Comparison of ENCODE assay signal across 8 cellular contexts in genomic region chr6:41503841-41504525, GRCh38. TPM values are rescaled to one million over a fixed set of nuclear protein-coding genes. Genes with fewer than 3 reads are reported as not detected.
DNase-seq lines count a peak whose midpoint lies in the region; ATAC-seq and TF ChIP-seq lines count a peak whose summit lies in the region.

No MANE protein-coding gene starts in this region.

- peak overlapping the region; percentile 53 for H3K27ac Mint-ChIP-seq in T-helper 17 cell

- TF ChIP-seq CTCF in cardiac muscle cell (IDR thresholded peaks at IDR 0.05; ENCODE audit: low read depth, low read length) (no peak), psoas muscle (IDR thresholded peaks at IDR 0.05) (no peak)

- intact Hi-C loops in Right ventricle myocardium inferior (cut with DNase I), result loop anchor here (5.0 kb wide), 2 partner anchors 43 to 58 kb away; partner anchors contain the start of gene FOXP4
- intact Hi-C loops in cardiac septum (cut with DNase I), result loop anchor here (2.0 to 10.0 kb wide), 2 partner anchors 49 to 79 kb away; no protein-coding TSS in a partner anchor
- intact Hi-C loops in psoas muscle (cut with DNase I), result no loop called here

- H3K36me3 ChIP-seq in cardiac muscle cell (no peaks in the 10 kb centered on the region), psoas muscle (ENCODE audit: insufficient read depth in 1 of 2, low read depth in 1 of 2) (no peaks in the 10 kb centered on the region)

- DNase-seq in Right ventricle myocardium inferior (ENCODE audit: missing footprints) (no peak), cardiac septum (ENCODE audit: low spot score) (no peak), T-helper 17 cell (no peak), cardiac muscle cell (ENCODE audit: low read depth in 1 of 2, low spot score in 1 of 2) (peak in 1 of 2 donors; percentile 80), psoas muscle (peak in 1 of 2 donors; percentile 25), NCI-H446 treated with DMSO at 0.1 percent for 48 hours (lab: John Stamatoyannopoulos, UW) (no peak)

- H3K27me3 ChIP-seq in cardiac muscle cell, result peaks cover 32% of the 10 kb centered on the region
- peaks cover 0 to 27% (median 5%) of the 10 kb centered on the region in 3 donors for H3K27me3 ChIP-seq in psoas muscle (ENCODE audit: insufficient read depth in 3 of 3, low read length in 2 of 3)

- ATAC-seq in Right ventricle myocardium inferior (peak; percentile 38), T-helper 17 cell (no peak), psoas muscle (peak in 3 of 4 donors; percentile 43 to 72 (median 66)), esophagus mucosa (no peak), HG03439 (IDR thresholded peaks at IDR 0.05; ENCODE audit: unreplicated experiment) (no peak)

- H3K4me3 ChIP-seq in cardiac muscle cell (peak overlapping the region; percentile 16), psoas muscle (peak overlapping the region; percentile 60)

- H3K4me1 Mint-ChIP-seq in T-helper 17 cell, result peaks cover 12% of the 10 kb centered on the region

- H3K36me3 Mint-ChIP-seq in T-helper 17 cell (ENCODE audit: low read depth), result peaks cover 6% of the 10 kb centered on the region

- H3K27ac ChIP-seq in cardiac muscle cell (no peak overlapping the region), psoas muscle (peak overlapping the region; percentile 27)

- H3K4me1 ChIP-seq in cardiac muscle cell (ENCODE audit: low read depth) (no peaks in the 10 kb centered on the region), psoas muscle (peaks cover 17% of the 10 kb centered on the region)

- H3K4me3 Mint-ChIP-seq in T-helper 17 cell, result peak overlapping the region; percentile 90

- H3K9me3 ChIP-seq in T-helper 17 cell (ENCODE audit: control insufficient read depth, low read length, poor library complexity, severe bottlenecking) (no peaks in the 10 kb centered on the region), cardiac muscle cell (ENCODE audit: low read depth) (no peaks in the 10 kb centered on the region), psoas muscle (no peaks in the 10 kb centered on the region)

- peaks cover 67% of the 10 kb centered on the region for H3K27me3 Mint-ChIP-seq in T-helper 17 cell

- WGBS in psoas muscle, 3 donors, result 3 to 5% (median 4%) methylated on average over 54 to 55 of the region's 55 CpGs

RNA-seq across cellular contexts. Expression of gene FOXP4, which starts 42.2 kb away (rescaled TPM):
- total RNA-seq in Right ventricle myocardium inferior (13.9 TPM), cardiac septum (20.3 TPM), T-helper 17 cell (10 to 100 TPM in 1 of 2 donors, 1 to 10 TPM in 1; 7.5 to 10.6 TPM), cardiac muscle cell (24.5 and 29.0 TPM in 2 replicates), psoas muscle (10 to 100 TPM in 2 of 4 donors, 1 to 10 TPM in 2; 6.4 to 12.2 (median 9.9) TPM), esophagus mucosa (12.0 TPM)
- polyA plus RNA-seq in cardiac muscle cell (42.5 and 51.1 TPM in 2 replicates), psoas muscle (1 to 10 TPM; 4.6 to 7.5 (median 5.9) TPM)

Comparison
In these comparisons a context has a peak if more than half of its experiments do, and no peak if none do; other contexts are left out.
1. ATAC-seq: peak in Right ventricle myocardium inferior (single experiment) and psoas muscle (3 of 4); none in T-helper 17 cell (single experiment), esophagus mucosa (single experiment) and HG03439 (single experiment).
2. intact Hi-C loops: an anchor here in Right ventricle myocardium inferior (5.0 kb wide) and cardiac septum (2.0 to 10.0 kb wide); none called in psoas muscle.